In genomic region chr13:46321494-46322225, GRCh38 we compare ENCODE assay signal across 8 cellular contexts.
DNase-seq lines count a peak whose midpoint lies in the region; ATAC-seq, FAIRE-seq and TF ChIP-seq lines count a peak whose summit lies in the region.

No MANE protein-coding gene starts in this region.

- no peak overlapping the region for H3K27ac ChIP-seq in A549
- no peak overlapping the region for H3K27ac ChIP-seq in breast epithelium
- H3K27ac ChIP-seq in kidney (ENCODE audit: low read depth in 2 of 2, low read length in 2 of 2), result no peak overlapping the region

- H3K27me3 ChIP-seq in breast epithelium, result no peaks in the 10 kb centered on the region

- DNase-seq in A549 (ENCODE audit: low read depth in 1 of 2, low spot score in 1 of 2) (peak; percentile 26 to 38), GM12892 (ENCODE audit: insufficient read length) (peak; percentile 41), NCI-H1694 (lab: John Stamatoyannopoulos, UW) (peak; percentile 50), breast epithelium (ENCODE audit: low spot score in 2 of 2) (peak in 1 of 2 donors; percentile 36), kidney (no peak), HPDE6-E6E7 (ENCODE audit: extremely low spot score) (no peak)
- peak; percentile 63 to 66 for DNase-seq in stimulated activated CD4-positive, alpha-beta T cell treated with anti-CD3 and anti-CD28 coated beads, Interleukin-4, amount 100 ng/mL, for 4 hours

- peak; percentile 68 to 71 for TF ChIP-seq RAD21 in A549 (conservative IDR thresholded peaks at IDR 0.05 in 1 of 2, IDR thresholded peaks at IDR 0.05 in 1 of 2)

- H3K4me3 ChIP-seq in A549 (no peak overlapping the region), WI38 (ENCODE audit: low read depth, low read length) (no peak overlapping the region), breast epithelium (no peak overlapping the region), kidney (ENCODE audit: low read length in 2 of 2) (no peak overlapping the region)

- H3K9me3 ChIP-seq in A549 (no peaks in the 10 kb centered on the region), breast epithelium (no peaks in the 10 kb centered on the region), kidney (ENCODE audit: control insufficient read depth in 1 of 2, low read length in 2 of 2) (no peaks in the 10 kb centered on the region)

- TF ChIP-seq POLR2A in A549 (IDR thresholded peaks at IDR 0.05; ENCODE audit: low read length), result no peak
- no peak for TF ChIP-seq POLR2A in GM12892 (IDR thresholded peaks at IDR 0.05; ENCODE audit: low read depth, low read length)
- no peak for TF ChIP-seq POLR2A in breast epithelium (IDR thresholded peaks at IDR 0.05)

- ATAC-seq in A549, result peak; percentile 68 to 80

- no peak overlapping the region for H3K9ac ChIP-seq in kidney (ENCODE audit: low read length in 2 of 2)

- H3K36me3 ChIP-seq in breast epithelium (no peaks in the 10 kb centered on the region), kidney (ENCODE audit: control insufficient read depth in 1 of 2, insufficient read depth in 2 of 2, low read length in 2 of 2) (no peaks in the 10 kb centered on the region)

- H3K4me1 ChIP-seq in A549, result no peaks in the 10 kb centered on the region
- no peaks in the 10 kb centered on the region for H3K4me1 ChIP-seq in breast epithelium
- peaks cover 0 to 2% of the 10 kb centered on the region in 2 donors for H3K4me1 ChIP-seq in kidney (ENCODE audit: control insufficient read depth in 1 of 2, insufficient read depth in 1 of 2, low read depth in 1 of 2, low read length in 2 of 2)

- no peak for TF ChIP-seq EP300 in A549 (IDR thresholded peaks at IDR 0.05)

- POLR2A ChIA-PET in A549 (lab: Yijun Ruan, JAX), result no interaction called here

- peak; percentile 65 for TF ChIP-seq CTCF in A549 (IDR thresholded peaks at IDR 0.05)
- TF ChIP-seq CTCF in WI38 (IDR thresholded peaks at IDR 0.05; ENCODE audit: low read depth, low read length), result peak; percentile 30
- TF ChIP-seq CTCF in breast epithelium (IDR thresholded peaks at IDR 0.05), result peak; percentile 21 to 70 (median 64)
- peak; percentile 61 for TF ChIP-seq CTCF in kidney (IDR thresholded peaks at IDR 0.05; ENCODE audit: borderline replicate concordance, extremely low read depth, insufficient read depth)

- FAIRE-seq in A549 (lab: Jason Lieb, UNC), result no peak
- FAIRE-seq in GM12892 (lab: Jason Lieb, UNC), result peak; percentile 82
- FAIRE-seq in kidney (lab: Jason Lieb, UNC), result peak; percentile 35

- no peak overlapping the region for H3K4me2 ChIP-seq in A549

- CTCF ChIA-PET in A549 (lab: Yijun Ruan, JAX), result interaction anchor here (0.8 to 1.6 kb wide), 9 partner anchors 11 to 514 kb away, joined by 3 to 11 read pairs (median 4); partner anchors contain the start of gene RUBCNL

- intact Hi-C loops in breast epithelium (cut with DNase I; ENCODE audit: low total_unique reads), result no loop called here
- intact Hi-C loops in kidney (cut with DNase I), result no loop called here

- 38% methylated on average over 17 of the region's 17 CpGs for WGBS in A549 (ENCODE audit: missing lambda C conversion rate)

TF ChIP-seq in A549, 52 proteins besides CTCF, POLR2A, EP300 and RAD21:
- peak; percentile 50 for TF ChIP-seq SMC3 (IDR thresholded peaks at IDR 0.05)
- no peak for TF ChIP-seq HMGXB4 (CRISPR knock-in tag; IDR thresholded peaks at IDR 0.05; ENCODE audit: borderline replicate concordance)
TF ChIP-seq in A549: peak in this region for 1.

Comparison
In these comparisons a context has a peak if more than half of its experiments do, and no peak if none do; other contexts are left out.
1. DNase-seq: peak in A549 (2 of 2), GM12892 (single experiment), NCI-H1694 (single experiment) and stimulated activated CD4-positive, alpha-beta T cell treated with anti-CD3 and anti-CD28 coated beads, Interleukin-4, amount 100 ng/mL, for 4 hours (2 of 2); none in kidney (single experiment) and HPDE6-E6E7 (single experiment).
2. Peak in every context shown above with its lines, with median percentiles within 50 percentile points of each other: CTCF ChIP-seq.